Comparison of ENCODE assay signal across 2 cellular contexts in genomic region chr5:54713923-54714581, GRCh38.
TF ChIP-seq lines count a peak whose summit lies in the region.

No MANE protein-coding gene starts in this region.

TF ChIP-seq in IMR-90, 13 proteins besides CTCF, POLR2A, EP300 and RAD21 (continued from another document):
- TF ChIP-seq USF2 (IDR thresholded peaks at IDR 0.05; ENCODE audit: low read depth, low read length) = no peak
- no peak for TF ChIP-seq CHD1 (IDR thresholded peaks at IDR 0.05; ENCODE audit: low read depth, low read length)

TF ChIP-seq in K562, 482 proteins besides CTCF, POLR2A, EP300 and RAD21 (continued from another document):
- TF ChIP-seq TEAD1 (CRISPR knock-in tag; IDR thresholded peaks at IDR 0.05) (0 out of 4 replicates have a peak, but pooled peaks of 1 of the 2 experiments have one; percentile 17), MAFG (tag; conservative IDR thresholded peaks at IDR 0.05) (peak; percentile 45; the same call in 1 of the 2 replicates)
